11 cellular contexts compared by ENCODE assay signal in the genomic region with DNA sequence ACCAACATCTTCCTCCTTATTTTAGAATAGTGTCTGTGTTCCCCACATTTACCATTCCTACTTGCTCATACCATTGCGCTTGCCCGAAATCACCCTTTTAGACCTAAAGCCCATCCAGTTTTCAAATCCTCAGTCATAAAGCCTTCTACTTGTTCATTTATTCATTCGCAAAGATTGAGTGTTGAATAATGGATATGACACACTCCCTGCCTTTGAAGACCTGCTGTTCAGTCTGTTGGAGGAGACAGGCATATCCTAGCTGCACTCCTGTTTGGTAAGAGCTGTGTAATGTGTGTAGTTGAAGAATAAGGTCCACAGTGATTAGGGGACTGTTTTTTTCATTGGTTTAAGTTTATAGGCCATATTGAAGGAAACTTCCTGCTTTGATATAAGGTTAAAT. TPM values are rescaled to one million over a fixed set of nuclear protein-coding genes. Genes with fewer than 3 reads are reported as not detected.
A peak's percentile ranks its signal among the peaks of the same experiment; 100 is the strongest.
DNase-seq lines count a peak whose midpoint lies in the region; ATAC-seq and TF ChIP-seq lines count a peak whose summit lies in the region.
"Had no signal": no experiment of that assay in that cellular context is flagged by ENCODE, and none has a peak within 500 bp of the region (broad histone marks: within the 10 kb centered on the region; RNA-seq: fewer than 3 reads in every experiment).

No MANE protein-coding gene starts in this region.

- DNase-seq in CD4-positive, CD25-positive, alpha-beta regulatory T cell: no peak
- no peak for DNase-seq in activated T-helper 1 cell treated with anti-CD3 and anti-CD28 coated beads, Interleukin-12 subunit alpha, Interleukin-12 subunit beta, Interleukin-2, Interleukin-4 antibody, amounts not matched to agents 30 ng/mL and 10 ng/mL and 1 ng/mL, durations not matched to agents 14 hours and 24 hours and 36 hours (ENCODE audit: low spot score)
- DNase-seq in memory B cell (ENCODE audit: low spot score in 2 of 2): no peak
- no peak for DNase-seq in body of pancreas
- no peak for DNase-seq in KBM-7
- DNase-seq: foreskin melanocyte, NCI-H2081 treated with DMSO at 0.1 percent for 48 hours had no signal

- peak overlapping the region; percentile 40 to 93 (median 84) for H3K27ac Mint-ChIP-seq in CD4-positive, CD25-positive, alpha-beta regulatory T cell
- no peak overlapping the region for H3K27ac Mint-ChIP-seq in activated T-helper 1 cell treated with anti-CD3 and anti-CD28 coated beads, Interleukin-12 subunit alpha, Interleukin-12 subunit beta, Interleukin-2, Interleukin-4 antibody, amounts not matched to agents 30 ng/mL and 10 ng/mL and 1 ng/mL, durations not matched to agents 14 hours and 24 hours and 36 hours
- H3K27ac Mint-ChIP-seq in memory B cell: peak overlapping the region; percentile 98

- TF ChIP-seq CTCF in HEK293 (tag by site-specific recombination; IDR thresholded peaks at IDR 0.05) (no peak), body of pancreas (IDR thresholded peaks at IDR 0.05) (no peak)

- POLR2A ChIA-PET in HEK293 (lab: Yijun Ruan, JAX): interaction anchor here (0.6 to 1.1 kb wide), 2 partner anchors 10 to 11 kb away, joined by 4 to 6 read pairs; no protein-coding TSS in a partner anchor

- no peaks in the 10 kb centered on the region for H3K36me3 ChIP-seq in CD4-positive, CD25-positive, alpha-beta regulatory T cell (ENCODE audit: control insufficient read depth, insufficient read depth, low read length)
- H3K36me3 ChIP-seq in HEK293 (ENCODE audit: control insufficient read depth in 2 of 2, insufficient read depth in 1 of 2, low read length in 2 of 2): peaks cover 0 to 15% of the 10 kb centered on the region in 2 experiments; a peak in 2 of 3 replicates
- no peaks in the 10 kb centered on the region for H3K36me3 ChIP-seq in body of pancreas (replicated peaks in 1 of 2; ENCODE audit: insufficient read depth in 1 of 2, low read depth in 2 of 2)

- H3K27me3 Mint-ChIP-seq in CD4-positive, CD25-positive, alpha-beta regulatory T cell: peaks cover 5% of the 10 kb centered on the region
- peaks cover 2% of the 10 kb centered on the region for H3K27me3 Mint-ChIP-seq in activated T-helper 1 cell treated with anti-CD3 and anti-CD28 coated beads, Interleukin-12 subunit alpha, Interleukin-12 subunit beta, Interleukin-2, Interleukin-4 antibody, amounts not matched to agents 30 ng/mL and 10 ng/mL and 1 ng/mL, durations not matched to agents 14 hours and 24 hours and 36 hours (ENCODE audit: insufficient read depth)
- no peaks in the 10 kb centered on the region for H3K27me3 Mint-ChIP-seq in memory B cell

- H3K4me1 ChIP-seq in CD4-positive, CD25-positive, alpha-beta regulatory T cell (ENCODE audit: control insufficient read depth, insufficient read depth, low read length, poor library complexity, severe bottlenecking): peaks cover 19% of the 10 kb centered on the region
- H3K4me1 ChIP-seq in HEK293 (ENCODE audit: control insufficient read depth, insufficient read depth, low read length) (no peaks in the 10 kb centered on the region), body of pancreas (peaks cover 21% of the 10 kb centered on the region)

- H3K9me3 ChIP-seq in CD4-positive, CD25-positive, alpha-beta regulatory T cell (ENCODE audit: control insufficient read depth in 2 of 2, low read length in 2 of 2): no peaks in the 10 kb centered on the region
- H3K9me3 ChIP-seq in HEK293 (ENCODE audit: control insufficient read depth, insufficient read depth, low read depth, low read length) (no peaks in the 10 kb centered on the region), body of pancreas (no peaks in the 10 kb centered on the region)

- WGBS in body of pancreas, 2 donors: 90 to 96% methylated on average over 3 of the region's 3 CpGs

- intact Hi-C loops in activated T-helper 1 cell treated with anti-CD3 and anti-CD28 coated beads, Interleukin-12 subunit alpha, Interleukin-12 subunit beta, Interleukin-2, Interleukin-4 antibody, amounts not matched to agents 30 ng/mL and 10 ng/mL and 1 ng/mL, durations not matched to agents 14 hours and 24 hours and 36 hours (cut with micrococcal nuclease): loop anchor here (5.0 to 10.0 kb wide), 5 partner anchors 378 to 1152 kb away; a partner anchor contains a TSS
- intact Hi-C loops in body of pancreas (cut with DNase I): loop anchor here (10.0 kb wide), 1 partner anchor 122 kb away; no protein-coding TSS in a partner anchor

- H3K27ac ChIP-seq in CD4-positive, CD25-positive, alpha-beta regulatory T cell (ENCODE audit: insufficient read depth, low read length, poor library complexity, severe bottlenecking): peak overlapping the region; percentile 45
- H3K27ac ChIP-seq in HEK293 (ENCODE audit: extremely low read depth, low read depth, low read length) (no peak overlapping the region), body of pancreas (no peak overlapping the region)
- H3K27ac ChIP-seq: parathyroid adenoma had no signal

- peaks cover 23 to 54% (median 38%) of the 10 kb centered on the region in 4 donors for H3K4me1 Mint-ChIP-seq in CD4-positive, CD25-positive, alpha-beta regulatory T cell
- H3K4me1 Mint-ChIP-seq in activated T-helper 1 cell treated with anti-CD3 and anti-CD28 coated beads, Interleukin-12 subunit alpha, Interleukin-12 subunit beta, Interleukin-2, Interleukin-4 antibody, amounts not matched to agents 30 ng/mL and 10 ng/mL and 1 ng/mL, durations not matched to agents 14 hours and 24 hours and 36 hours (ENCODE audit: low read depth): peaks cover 30% of the 10 kb centered on the region
- H3K4me1 Mint-ChIP-seq in memory B cell: peaks cover 24% of the 10 kb centered on the region

- CTCF ChIA-PET in HEK293 (lab: Yijun Ruan, JAX): no interaction called here

- peak overlapping the region; percentile 92 to 98 (median 95) for H3K4me3 Mint-ChIP-seq in CD4-positive, CD25-positive, alpha-beta regulatory T cell
- peak overlapping the region; percentile 94 for H3K4me3 Mint-ChIP-seq in activated T-helper 1 cell treated with anti-CD3 and anti-CD28 coated beads, Interleukin-12 subunit alpha, Interleukin-12 subunit beta, Interleukin-2, Interleukin-4 antibody, amounts not matched to agents 30 ng/mL and 10 ng/mL and 1 ng/mL, durations not matched to agents 14 hours and 24 hours and 36 hours
- no peak overlapping the region for H3K4me3 Mint-ChIP-seq in memory B cell

- in situ Hi-C loops in KBM-7 (cut with MboI; ENCODE audit: low pct_unique_long_range_greater_than_20kb, low sequenced_read_pairs): no loop called here

- no peak for ATAC-seq in CD4-positive, CD25-positive, alpha-beta regulatory T cell (ENCODE audit: low read depth in 2 of 2)
- no peak for ATAC-seq in memory B cell (ENCODE audit: low read depth)
- ATAC-seq in activated CD4-positive, CD25-positive, alpha-beta regulatory T cell treated with anti-CD3 and anti-CD28 coated beads, Interleukin-2, amount 50 U/mL, for 24 hours: no peak
- ATAC-seq in GM19023 (IDR thresholded peaks at IDR 0.05; ENCODE audit: unreplicated experiment): no peak
- ATAC-seq in body of pancreas: no peak

- TF ChIP-seq POLR2A in body of pancreas (IDR thresholded peaks at IDR 0.05): no peak

- H3K36me3 Mint-ChIP-seq in CD4-positive, CD25-positive, alpha-beta regulatory T cell: peaks cover 13% of the 10 kb centered on the region
- peaks cover 12% of the 10 kb centered on the region for H3K36me3 Mint-ChIP-seq in activated T-helper 1 cell treated with anti-CD3 and anti-CD28 coated beads, Interleukin-12 subunit alpha, Interleukin-12 subunit beta, Interleukin-2, Interleukin-4 antibody, amounts not matched to agents 30 ng/mL and 10 ng/mL and 1 ng/mL, durations not matched to agents 14 hours and 24 hours and 36 hours (ENCODE audit: low read depth)
- peaks cover 10% of the 10 kb centered on the region for H3K36me3 Mint-ChIP-seq in memory B cell

- H3K9me3 Mint-ChIP-seq in CD4-positive, CD25-positive, alpha-beta regulatory T cell: no peaks in the 10 kb centered on the region
- no peaks in the 10 kb centered on the region for H3K9me3 Mint-ChIP-seq in activated T-helper 1 cell treated with anti-CD3 and anti-CD28 coated beads, Interleukin-12 subunit alpha, Interleukin-12 subunit beta, Interleukin-2, Interleukin-4 antibody, amounts not matched to agents 30 ng/mL and 10 ng/mL and 1 ng/mL, durations not matched to agents 14 hours and 24 hours and 36 hours
- H3K9me3 Mint-ChIP-seq in memory B cell: no peaks in the 10 kb centered on the region

- H3K4me3 ChIP-seq in CD4-positive, CD25-positive, alpha-beta regulatory T cell (ENCODE audit: low read depth, low read length): peak overlapping the region; percentile 87
- H3K4me3 ChIP-seq in HEK293 (ENCODE audit: low read depth, low read length) (peak overlapping the region; percentile 67), body of pancreas (no peak overlapping the region)

- H3K27me3 ChIP-seq in CD4-positive, CD25-positive, alpha-beta regulatory T cell (ENCODE audit: control insufficient read depth, insufficient read depth, low read length): no peaks in the 10 kb centered on the region
- no peaks in the 10 kb centered on the region for H3K27me3 ChIP-seq in body of pancreas

TF ChIP-seq in HEK293, 187 proteins besides CTCF, POLR2A, EP300 and RAD21:
- TF ChIP-seq ZBTB17 (tag by site-specific recombination; IDR thresholded peaks at IDR 0.05) (peak; percentile 59), ZNF23 (tag by site-specific recombination; IDR thresholded peaks at IDR 0.05; ENCODE audit: borderline replicate concordance) (no peak), ZNF335 (tag by site-specific recombination; conservative IDR thresholded peaks at IDR 0.05) (peak; percentile 64), ZNF426 (tag by site-specific recombination; IDR thresholded peaks at IDR 0.05) (no peak)

RNA-seq across cellular contexts. Expression of a gene that starts 1.7 kb away (rescaled TPM):
- total RNA-seq in CD4-positive, CD25-positive, alpha-beta regulatory T cell: 33.4 TPM
- polyA plus RNA-seq in CD4-positive, CD25-positive, alpha-beta regulatory T cell: 10 to 100 TPM; 29.9 to 33.9 (median 31.3) TPM
- total RNA-seq in activated T-helper 1 cell treated with anti-CD3 and anti-CD28 coated beads, Interleukin-12 subunit alpha, Interleukin-12 subunit beta, Interleukin-2, Interleukin-4 antibody, amounts not matched to agents 30 ng/mL and 10 ng/mL and 1 ng/mL, durations not matched to agents 14 hours and 24 hours and 36 hours: 55.5 and 71.3 TPM in 2 replicates
- 10 to 100 TPM; 10.4 to 22.1 TPM for total RNA-seq in body of pancreas

Comparison
In these comparisons a context has a peak if more than half of its experiments do, and no peak if none do; other contexts are left out.
1. H3K4me3 ChIP-seq: peak in CD4-positive, CD25-positive, alpha-beta regulatory T cell (single experiment) and HEK293 (single experiment); none in body of pancreas (0 of 2).